In the genomic region with DNA sequence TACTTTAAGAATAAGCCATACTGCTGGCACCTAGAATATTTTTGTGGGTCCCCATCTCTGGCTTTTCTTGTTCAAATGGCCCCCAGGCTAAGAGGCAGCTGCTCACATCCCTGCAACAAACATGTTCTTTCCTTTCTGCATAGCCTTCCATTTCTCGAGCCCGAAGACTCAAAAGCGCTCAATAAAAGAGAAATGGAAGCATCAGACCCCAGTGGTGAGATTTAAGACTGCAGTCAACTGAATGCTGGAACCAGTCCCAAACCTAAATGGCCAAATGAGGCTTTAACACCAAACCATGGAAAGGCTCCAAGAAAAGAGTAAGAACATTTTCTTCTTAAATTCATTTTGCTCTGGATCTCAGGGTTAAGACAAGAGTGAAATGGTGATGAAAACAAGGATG, we compare ENCODE assay signal across 10 cellular contexts.
DNase-seq lines count a peak whose midpoint lies in the region; ATAC-seq and TF ChIP-seq lines count a peak whose summit lies in the region.
"Had no signal": no experiment of that assay in that cellular context is flagged by ENCODE, and none has a peak within 500 bp of the region (broad histone marks: within the 10 kb centered on the region; RNA-seq: fewer than 3 reads in every experiment).

No MANE protein-coding gene starts in this region.

- H3K4me1 Mint-ChIP-seq in MCF 10A (ENCODE audit: insufficient read depth, unreplicated experiment), result peaks cover 6% of the 10 kb centered on the region

- no peaks in the 10 kb centered on the region for H3K4me1 ChIP-seq in breast epithelium
- H3K4me1 ChIP-seq in transverse colon, result peaks cover 0 to 20% (median 6%) of the 10 kb centered on the region in 4 donors

- no peaks in the 10 kb centered on the region for H3K36me3 ChIP-seq in breast epithelium
- no peaks in the 10 kb centered on the region for H3K36me3 ChIP-seq in transverse colon

- no peak for ATAC-seq in GM19328 (IDR thresholded peaks at IDR 0.05; ENCODE audit: unreplicated experiment)

- CTCF ChIA-PET in MCF 10A (lab: Yijun Ruan, JAX), result interaction anchor here (0.5 to 1.9 kb wide), 3 partner anchors 33 to 435 kb away, joined by 3 to 6 read pairs (median 3); no protein-coding TSS in a partner anchor

- intact Hi-C loops in MCF 10A (cut with micrococcal nuclease) (no loop called here), breast epithelium (cut with DNase I; ENCODE audit: low total_unique reads) (no loop called here), transverse colon (cut with DNase I; ENCODE audit: low total_unique reads) (no loop called here)

- H3K4me3 ChIP-seq in breast epithelium, result no peak overlapping the region
- H3K4me3 ChIP-seq in fibroblast of mammary gland (ENCODE audit: control insufficient read depth, low read depth, low read length), result no peak overlapping the region
- no peak overlapping the region for H3K4me3 ChIP-seq in transverse colon

- no peaks in the 10 kb centered on the region for H3K9me3 Mint-ChIP-seq in MCF 10A (ENCODE audit: unreplicated experiment)

- no peaks in the 10 kb centered on the region for H3K27me3 Mint-ChIP-seq in MCF 10A (ENCODE audit: insufficient read depth, unreplicated experiment)

- H3K27ac Mint-ChIP-seq in MCF 10A (ENCODE audit: low read depth, unreplicated experiment), result no peak overlapping the region

- no peak overlapping the region for H3K27ac ChIP-seq in breast epithelium
- no peak overlapping the region for H3K27ac ChIP-seq in transverse colon
- H3K27ac ChIP-seq: KMS-11 had no signal

- no TSS peak for BruUV-seq in MCF 10A (replicated peaks; lab: Mats Ljungman, UMichigan)

- no peak overlapping the region for H3K4me3 Mint-ChIP-seq in MCF 10A (ENCODE audit: unreplicated experiment)

- TF ChIP-seq CTCF in MCF 10A (IDR thresholded peaks at IDR 0.05; ENCODE audit: unreplicated experiment), result no peak
- TF ChIP-seq CTCF in breast epithelium (IDR thresholded peaks at IDR 0.05), result peak in 1 of 3 donors; percentile 14
- TF ChIP-seq CTCF in fibroblast of mammary gland (conservative IDR thresholded peaks at IDR 0.05; ENCODE audit: control insufficient read depth, insufficient read depth, low read depth, low read length), result peak; percentile 40
- TF ChIP-seq CTCF in transverse colon (IDR thresholded peaks at IDR 0.05), result peak in 4 of 5 experiments; percentile 13 to 27 (median 17)

- TF ChIP-seq POLR2A in breast epithelium (IDR thresholded peaks at IDR 0.05) (no peak), transverse colon (IDR thresholded peaks at IDR 0.05) (no peak)

- DNase-seq in MCF 10A (ENCODE audit: unreplicated experiment) (peak; percentile 28), breast epithelium (ENCODE audit: low spot score in 2 of 2) (no peak), OCI-M1 (lab: John Stamatoyannopoulos, UW) (peak; percentile 11), fibroblast of mammary gland (ENCODE audit: low read depth) (peak; percentile 59), transverse colon (no peak), COLO668 (lab: John Stamatoyannopoulos, UW; ENCODE audit: unreplicated experiment) (no peak), mucosa of gallbladder (ENCODE audit: low spot score) (no peak)
- DNase-seq: stimulated activated CD8-positive, alpha-beta memory T cell treated with anti-CD3 and anti-CD28 coated beads, Interleukin-4, amount 100 ng/mL, for 48 hours had no signal

- H3K27me3 ChIP-seq in breast epithelium, result no peaks in the 10 kb centered on the region
- no peaks in the 10 kb centered on the region for H3K27me3 ChIP-seq in transverse colon

- POLR2A ChIA-PET in MCF 10A (lab: Yijun Ruan, JAX), result no interaction called here

- no peaks in the 10 kb centered on the region for H3K36me3 Mint-ChIP-seq in MCF 10A (ENCODE audit: insufficient read depth, unreplicated experiment)

- no peak for TF ChIP-seq EP300 in transverse colon (IDR thresholded peaks at IDR 0.05; ENCODE audit: low read depth)

- H3K9me3 ChIP-seq in breast epithelium (peaks cover 7 to 8% of the 10 kb centered on the region in 2 donors), transverse colon (no peaks in the 10 kb centered on the region)

- 82 to 93% methylated on average over 3 of the region's 3 CpGs for WGBS in transverse colon (ENCODE audit: low coverage in 1 of 2), 2 donors

- in situ Hi-C loops in transverse colon (cut with MboI; ENCODE audit: low pct_ligation_motif_present in 1 of 4, low pct_unique_long_range_greater_than_20kb in 1 of 4, low sequenced_read_pairs in 3 of 4), result loop anchor here in 1 of 4 donors (25.0 kb wide), 1 partner anchor 435 kb away; no protein-coding TSS in a partner anchor

Comparison
In these comparisons a context has a peak if more than half of its experiments do, and no peak if none do; other contexts are left out.
1. DNase-seq: peak in MCF 10A (single experiment), OCI-M1 (single experiment) and fibroblast of mammary gland (single experiment); none in breast epithelium (0 of 2), transverse colon (single experiment), COLO668 (single experiment) and mucosa of gallbladder (single experiment).